ENCODE assay signal across 14 cellular contexts in genomic region chr12:88703790-88704189, GRCh38.
DNase-seq lines count a peak whose midpoint lies in the region; ATAC-seq and TF ChIP-seq lines count a peak whose summit lies in the region.
"Had no signal": no experiment of that assay in that cellular context is flagged by ENCODE, and none has a peak within 500 bp of the region (broad histone marks: within the 10 kb centered on the region; RNA-seq: fewer than 3 reads in every experiment).

No MANE protein-coding gene starts in this region.

- H2BK12ac ChIP-seq in mesenchymal stem cell (ENCODE audit: low read length in 2 of 2) = no peak overlapping the region

- no peaks in the 10 kb centered on the region for H3K36me3 ChIP-seq in mesenchymal stem cell (ENCODE audit: control insufficient read depth in 1 of 2, insufficient read depth in 2 of 2, low read depth in 1 of 2, low read length in 2 of 2)
- H3K36me3 ChIP-seq in CD8-positive, alpha-beta T cell (ENCODE audit: insufficient read depth, low read length) = no peaks in the 10 kb centered on the region
- H3K36me3 ChIP-seq: BE2C had no signal

- no peak overlapping the region for H2BK5ac ChIP-seq in mesenchymal stem cell (ENCODE audit: low read depth, low read length, poor library complexity, severe bottlenecking)

- intact Hi-C loops in CD8-positive, alpha-beta T cell (cut with DNase I, micrococcal nuclease) = no loop called here

- POLR2A ChIA-PET in CD8-positive, alpha-beta T cell (lab: Charles Lee) = no interaction called here

- no peak overlapping the region for H3K23ac ChIP-seq in mesenchymal stem cell (ENCODE audit: low read length in 2 of 2)

- peaks cover 11% of the 10 kb centered on the region for H3K9me3 ChIP-seq in mesenchymal stem cell (ENCODE audit: control insufficient read depth, low read length)
- H3K9me3 ChIP-seq in CD8-positive, alpha-beta T cell (ENCODE audit: low read length) = no peaks in the 10 kb centered on the region
- H3K9me3 ChIP-seq: BE2C had no signal

- no peak overlapping the region for H4K8ac ChIP-seq in mesenchymal stem cell (ENCODE audit: low read length)

- H3K4me3 Mint-ChIP-seq in CD8-positive, alpha-beta T cell = no peak overlapping the region
- H3K4me3 Mint-ChIP-seq: CD4-positive, alpha-beta memory T cell had no signal

- CTCF ChIA-PET in CD8-positive, alpha-beta T cell (lab: Charles Lee) = no interaction called here

- no peak overlapping the region for H3K27ac ChIP-seq in mesenchymal stem cell (ENCODE audit: low read length, poor library complexity, severe bottlenecking)
- no peak overlapping the region for H3K27ac ChIP-seq in CD8-positive, alpha-beta T cell (ENCODE audit: low read depth, low read length)

- no peak overlapping the region for H2BK15ac ChIP-seq in mesenchymal stem cell (ENCODE audit: low read depth, poor library complexity, severe bottlenecking)

- H3K27me3 ChIP-seq in mesenchymal stem cell (ENCODE audit: control insufficient read depth in 1 of 2, insufficient read depth in 1 of 2, low read length in 2 of 2) = no peaks in the 10 kb centered on the region
- no peaks in the 10 kb centered on the region for H3K27me3 ChIP-seq in CD8-positive, alpha-beta T cell (ENCODE audit: insufficient read depth, low read length)
- H3K27me3 ChIP-seq: BE2C had no signal

- no peaks in the 10 kb centered on the region for H3K79me1 ChIP-seq in mesenchymal stem cell (replicated peaks; ENCODE audit: low read length, poor library complexity, severe bottlenecking)

- no peak overlapping the region for H3K18ac ChIP-seq in mesenchymal stem cell (ENCODE audit: low read depth in 1 of 2, low read length in 2 of 2)

- H3K4me3 ChIP-seq in mesenchymal stem cell (ENCODE audit: insufficient read depth in 1 of 2, low read depth in 1 of 2, low read length in 2 of 2) = no peak overlapping the region
- H3K4me3 ChIP-seq in CD8-positive, alpha-beta T cell (ENCODE audit: low read depth, low read length) = no peak overlapping the region

- H3K4me1 ChIP-seq in mesenchymal stem cell (ENCODE audit: control insufficient read depth, insufficient read depth, low read depth, low read length) = no peaks in the 10 kb centered on the region
- H3K4me1 ChIP-seq in CD8-positive, alpha-beta T cell (ENCODE audit: insufficient read depth, low read length) = no peaks in the 10 kb centered on the region
- H3K4me1 ChIP-seq: BE2C had no signal

- H3K27me3 Mint-ChIP-seq in CD8-positive, alpha-beta T cell (ENCODE audit: low read depth) = no peaks in the 10 kb centered on the region
- H3K27me3 Mint-ChIP-seq: CD4-positive, alpha-beta memory T cell had no signal

- no peaks in the 10 kb centered on the region for H3K4me1 Mint-ChIP-seq in CD8-positive, alpha-beta T cell (ENCODE audit: low read depth)
- H3K4me1 Mint-ChIP-seq: CD4-positive, alpha-beta memory T cell had no signal

- no peak overlapping the region for H2BK120ac ChIP-seq in mesenchymal stem cell (ENCODE audit: low read depth, low read length)

- 94% methylated on average over 3 of the region's 3 CpGs for WGBS in mesenchymal stem cell

- peak; percentile 81 for DNase-seq in ELR (ENCODE audit: low read depth)
- DNase-seq in HT1080 (ENCODE audit: low read depth) = peak; percentile 37
- peak; percentile 16 for DNase-seq in astrocyte of the hippocampus (ENCODE audit: low read depth, low spot score)
- peak; percentile 15 for DNase-seq in mesenchymal stem cell
- DNase-seq in CD8-positive, alpha-beta T cell = no peak
- no peak for DNase-seq in SHP77 (lab: John Stamatoyannopoulos, UW)
- DNase-seq: BE2C; CD4-positive, alpha-beta memory T cell; DMS79 treated with DMSO at 0.1 percent for 48 hours; KG1; NCI-H1105 treated with DMSO at 0.1 percent for 48 hours; NCI-H187 treated with DMSO at 0.1 percent for 48 hours; NCI-H82 had no signal

- no peak for ATAC-seq in CD8-positive, alpha-beta T cell
- no peak for ATAC-seq in HG03039 (IDR thresholded peaks at IDR 0.05; ENCODE audit: unreplicated experiment)

- no peak overlapping the region for H3K9ac ChIP-seq in mesenchymal stem cell (ENCODE audit: low read length)

- no peaks in the 10 kb centered on the region for H3K36me3 Mint-ChIP-seq in CD8-positive, alpha-beta T cell
- H3K36me3 Mint-ChIP-seq: CD4-positive, alpha-beta memory T cell had no signal

- no peak overlapping the region for H3K4me2 ChIP-seq in mesenchymal stem cell (ENCODE audit: low read length, poor library complexity, severe bottlenecking)

- no peak overlapping the region for H3K4ac ChIP-seq in mesenchymal stem cell (ENCODE audit: low read depth in 1 of 2, low read length in 2 of 2)

- no peak overlapping the region for H2AFZ ChIP-seq in mesenchymal stem cell (ENCODE audit: low read depth, low read length)

- TF ChIP-seq CTCF in CD8-positive, alpha-beta T cell (IDR thresholded peaks at IDR 0.05) = no peak

- H2AK5ac ChIP-seq in mesenchymal stem cell (ENCODE audit: low read length, severe bottlenecking) = no peak overlapping the region

- no peak overlapping the region for H4K91ac ChIP-seq in mesenchymal stem cell (ENCODE audit: low read length)

- no peak overlapping the region for H3K14ac ChIP-seq in mesenchymal stem cell (ENCODE audit: low read length in 2 of 2)

- peaks cover 12% of the 10 kb centered on the region for H3K9me3 Mint-ChIP-seq in CD8-positive, alpha-beta T cell

- H3K27ac Mint-ChIP-seq in CD8-positive, alpha-beta T cell = no peak overlapping the region
- H3K27ac Mint-ChIP-seq: CD4-positive, alpha-beta memory T cell had no signal

Comparison
In these comparisons a context has a peak if more than half of its experiments do, and no peak if none do; other contexts are left out.
1. DNase-seq: peak in ELR (single experiment), HT1080 (single experiment), astrocyte of the hippocampus (single experiment) and mesenchymal stem cell (single experiment); none in CD8-positive, alpha-beta T cell (0 of 7) and SHP77 (0 of 2).